8 cellular contexts compared by ENCODE assay signal in the genomic region with DNA sequence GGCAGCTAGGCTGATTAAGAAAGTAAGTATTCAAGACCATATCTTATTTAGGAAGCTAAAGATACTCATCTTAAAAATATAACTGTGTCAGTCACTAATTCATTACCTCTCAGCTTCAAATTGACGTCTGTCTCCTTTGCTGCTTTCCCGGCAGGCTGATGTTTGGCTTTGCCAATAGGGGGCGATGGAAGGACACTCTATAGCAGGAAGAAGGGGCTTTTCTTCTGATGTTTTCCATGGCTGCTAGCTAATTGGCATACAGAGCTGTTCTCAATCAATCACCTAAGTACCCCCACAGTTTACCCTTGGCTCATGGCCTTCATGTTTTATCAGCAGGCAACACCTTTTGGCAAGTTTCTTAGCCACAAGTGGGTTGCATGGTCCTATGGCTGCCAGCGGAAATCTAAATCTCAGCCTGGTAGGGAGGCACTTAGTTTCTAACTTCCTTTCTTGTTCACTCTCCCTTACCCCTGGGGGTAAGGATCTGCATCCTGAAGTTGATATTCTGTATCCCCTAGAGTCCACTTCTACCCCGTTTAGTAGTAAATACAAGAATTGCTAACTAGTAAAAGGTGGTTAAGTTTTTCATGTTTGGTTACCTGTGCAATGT. TPM values are rescaled to one million over a fixed set of nuclear protein-coding genes. Genes with fewer than 3 reads are reported as not detected.
DNase-seq lines count a peak whose midpoint lies in the region; ATAC-seq and TF ChIP-seq lines count a peak whose summit lies in the region.

No MANE protein-coding gene starts in this region.

- H3K9me3 Mint-ChIP-seq in stimulated activated naive B cell treated with anti-CD40 and anti-IgM and Interleukin-4, amounts not matched to agents 10 μg/mL and 1 μg/mL and 100 μg/mL, for 72 hours, result peaks cover 0 to 7% of the 10 kb centered on the region in 2 donors

- no peaks in the 10 kb centered on the region for H3K36me3 ChIP-seq in cardiac muscle cell

- H3K9me3 ChIP-seq in AG04450 (ENCODE audit: control insufficient read depth, insufficient read depth, low read length) (no peaks in the 10 kb centered on the region; the same call in 1 of the 2 replicates), cardiac muscle cell (ENCODE audit: low read depth) (no peaks in the 10 kb centered on the region)

- peak; percentile 95 for TF ChIP-seq CTCF in AG04450 (IDR thresholded peaks at IDR 0.05; ENCODE audit: low read depth, low read length)
- peak; percentile 95 for TF ChIP-seq CTCF in cardiac muscle cell (IDR thresholded peaks at IDR 0.05; ENCODE audit: low read depth, low read length)

- no peak overlapping the region for H3K27ac ChIP-seq in AG04450 (ENCODE audit: low read depth, low read length)
- no peak overlapping the region for H3K27ac ChIP-seq in cardiac muscle cell

- POLR2A ChIA-PET in AG04450 (lab: Yijun Ruan, JAX), result interaction anchor here (0.6 to 0.8 kb wide), 2 partner anchors 200 to 215 kb away, joined by 4 read pairs; no protein-coding TSS in a partner anchor

- no peak for DNase-seq in AG04450 (ENCODE audit: low read depth, low spot score)
- DNase-seq in GM03348 (ENCODE audit: low spot score), result peak; percentile 37
- DNase-seq in NCI-H1092 (lab: John Stamatoyannopoulos, UW), result peak; percentile 19
- DNase-seq in UCSD-AML1 (lab: John Stamatoyannopoulos, UW; ENCODE audit: unreplicated experiment), result peak; percentile 36
- DNase-seq in cardiac muscle cell (ENCODE audit: low read depth in 1 of 2, low spot score in 1 of 2), result peak; percentile 59 to 72
- peak; percentile 13 for DNase-seq in stimulated activated naive B cell treated with anti-CD40 and anti-IgM and Interleukin-4, amounts not matched to agents 10 μg/mL and 1 μg/mL and 100 μg/mL, for 72 hours

- peaks cover 3% of the 10 kb centered on the region for H3K4me1 ChIP-seq in cardiac muscle cell (ENCODE audit: low read depth)

- ATAC-seq in stimulated activated naive B cell treated with anti-CD40 and anti-IgM and Interleukin-4, amounts not matched to agents 10 μg/mL and 1 μg/mL and 100 μg/mL, for 72 hours (replicated peaks), result peak in 1 of 2 donors; percentile 69
- ATAC-seq in HG03521 (IDR thresholded peaks at IDR 0.05; ENCODE audit: unreplicated experiment) (no peak), HG03135 (IDR thresholded peaks at IDR 0.05; ENCODE audit: unreplicated experiment) (no peak)

- peaks cover 0 to 8% of the 10 kb centered on the region in 2 donors for H3K27me3 Mint-ChIP-seq in stimulated activated naive B cell treated with anti-CD40 and anti-IgM and Interleukin-4, amounts not matched to agents 10 μg/mL and 1 μg/mL and 100 μg/mL, for 72 hours

- H3K4me3 ChIP-seq in AG04450 (ENCODE audit: low read depth, low read length) (no peak overlapping the region), cardiac muscle cell (no peak overlapping the region)

- H3K36me3 Mint-ChIP-seq in stimulated activated naive B cell treated with anti-CD40 and anti-IgM and Interleukin-4, amounts not matched to agents 10 μg/mL and 1 μg/mL and 100 μg/mL, for 72 hours, result no peaks in the 10 kb centered on the region

- H3K4me3 Mint-ChIP-seq in stimulated activated naive B cell treated with anti-CD40 and anti-IgM and Interleukin-4, amounts not matched to agents 10 μg/mL and 1 μg/mL and 100 μg/mL, for 72 hours, result no peak overlapping the region

- H3K27me3 ChIP-seq in AG04450 (ENCODE audit: control insufficient read depth, insufficient read depth, low read length), result no peaks in the 10 kb centered on the region
- H3K27me3 ChIP-seq in cardiac muscle cell, result no peaks in the 10 kb centered on the region

- CTCF ChIA-PET in AG04450 (lab: Charles Lee), result interaction anchor here (0.5 to 9.7 kb wide), 62 partner anchors 9 to 457 kb away, joined by 3 to 154 read pairs (median 4); partner anchors contain the start of gene CEP70

- no peak overlapping the region for H3K27ac Mint-ChIP-seq in stimulated activated naive B cell treated with anti-CD40 and anti-IgM and Interleukin-4, amounts not matched to agents 10 μg/mL and 1 μg/mL and 100 μg/mL, for 72 hours

- no peaks in the 10 kb centered on the region for H3K4me1 Mint-ChIP-seq in stimulated activated naive B cell treated with anti-CD40 and anti-IgM and Interleukin-4, amounts not matched to agents 10 μg/mL and 1 μg/mL and 100 μg/mL, for 72 hours

RNA-seq across cellular contexts. Expression of gene ESYT3, which starts 45.0 kb away (rescaled TPM):
- polyA plus RNA-seq in AG04450 (2011; rRNA removed) (0.01 TPM in 1 of 2 replicates, not detected in the other), cardiac muscle cell (1.8 and 7.0 TPM in 2 replicates)
- not detected in 2 replicates for polyA minus RNA-seq in AG04450 (2011; rRNA and poly(A)+ RNA removed)
- 0.95 and 6.3 TPM in 2 replicates for total RNA-seq in cardiac muscle cell
